Comparison of ENCODE assay signal across 8 cellular contexts in genomic region chr5:132370241-132370820, GRCh38. TPM values are rescaled to one million over a fixed set of nuclear protein-coding genes. Genes with fewer than 3 reads are reported as not detected.
DNase-seq lines count a peak whose midpoint lies in the region; TF ChIP-seq lines count a peak whose summit lies in the region.

No MANE protein-coding gene starts in this region.

- peak overlapping the region in 6 of 8 donors; percentile 53 to 95 (median 78) for H3K27ac Mint-ChIP-seq in CD8-positive, alpha-beta memory T cell

- no peaks in the 10 kb centered on the region for H3K27me3 ChIP-seq in CD8-positive, alpha-beta memory T cell (ENCODE audit: insufficient read depth, low read length, poor library complexity, severe bottlenecking)
- H3K27me3 ChIP-seq in fibroblast of lung (ENCODE audit: control insufficient read depth, insufficient read depth, low read length), result no peaks in the 10 kb centered on the region
- no peaks in the 10 kb centered on the region for H3K27me3 ChIP-seq in osteoblast (ENCODE audit: insufficient read depth, low read length)

- H3K36me3 ChIP-seq in CD8-positive, alpha-beta memory T cell (ENCODE audit: insufficient read depth, low read length), result no peaks in the 10 kb centered on the region
- H3K36me3 ChIP-seq in fibroblast of lung (ENCODE audit: control insufficient read depth, insufficient read depth, low read length) (no peaks in the 10 kb centered on the region), osteoblast (ENCODE audit: insufficient read depth, low read length) (no peaks in the 10 kb centered on the region)

- POLR2A ChIA-PET in CD8-positive, alpha-beta memory T cell (lab: Charles Lee), result interaction anchor here (1.4 to 2.2 kb wide), 3 partner anchors 41 to 126 kb away, joined by 4 to 12 read pairs (median 10); no protein-coding TSS in a partner anchor
- POLR2A ChIA-PET in RWPE1 (lab: Yijun Ruan, JAX; ENCODE audit: low non-redundant PET), result no interaction called here
- POLR2A ChIA-PET in HEK293T (lab: Yijun Ruan, JAX), result interaction anchor here (0.6 to 5.4 kb wide), 9 partner anchors 8 to 126 kb away, joined by 3 to 57 read pairs (median 7); partner anchors contain the start of gene SLC22A4

- H3K79me2 ChIP-seq in fibroblast of lung (ENCODE audit: control insufficient read depth, insufficient read depth, low read length) (no peaks in the 10 kb centered on the region), osteoblast (ENCODE audit: insufficient read depth, low read length) (peaks cover 9% of the 10 kb centered on the region)

- peak overlapping the region; percentile 83 for H2AFZ ChIP-seq in fibroblast of lung (ENCODE audit: low read length)
- peak overlapping the region; percentile 85 for H2AFZ ChIP-seq in osteoblast (ENCODE audit: low read length)

- CTCF ChIA-PET in CD8-positive, alpha-beta memory T cell (lab: Charles Lee), result interaction anchor here (1.1 to 4.6 kb wide), 5 partner anchors 16 to 131 kb away, joined by 3 to 16 read pairs (median 4); partner anchors contain the start of gene IRF1
- CTCF ChIA-PET in RWPE1 (lab: Yijun Ruan, JAX) (interaction anchor here (0.7 to 1.7 kb wide), 3 partner anchors 77 to 305 kb away, joined by 3 to 5 read pairs (median 3); no protein-coding TSS in a partner anchor), HEK293T (lab: Yijun Ruan, JAX) (interaction anchor here (0.6 to 1.7 kb wide), 3 partner anchors 78 to 132 kb away, joined by 3 to 8 read pairs (median 4); no protein-coding TSS in a partner anchor)

- H3K4me3 Mint-ChIP-seq in CD8-positive, alpha-beta memory T cell, result peak overlapping the region; percentile 67 to 92 (median 83)

- H3K4me2 ChIP-seq in fibroblast of lung (ENCODE audit: extremely low read depth, insufficient read depth, low read length) (peak overlapping the region; percentile 76), osteoblast (ENCODE audit: insufficient read depth, low read length) (peak overlapping the region; percentile 83)

- peaks cover 0 to 1% (median 0%) of the 10 kb centered on the region in 3 donors for H3K36me3 Mint-ChIP-seq in CD8-positive, alpha-beta memory T cell

- no peaks in the 10 kb centered on the region for H3K9me3 Mint-ChIP-seq in CD8-positive, alpha-beta memory T cell

- no peaks in the 10 kb centered on the region for H3K9me3 ChIP-seq in CD8-positive, alpha-beta memory T cell (ENCODE audit: low read length)
- no peaks in the 10 kb centered on the region for H3K9me3 ChIP-seq in fibroblast of lung (ENCODE audit: control insufficient read depth, insufficient read depth, low read depth, low read length)
- no peaks in the 10 kb centered on the region for H3K9me3 ChIP-seq in osteoblast (ENCODE audit: low read depth, low read length)

- peak overlapping the region; percentile 74 for H3K9ac ChIP-seq in fibroblast of lung (ENCODE audit: insufficient read depth, low read length)

- H4K20me1 ChIP-seq in fibroblast of lung (ENCODE audit: control insufficient read depth, extremely low read depth, insufficient read depth, low read length) (no peaks in the 10 kb centered on the region), osteoblast (ENCODE audit: insufficient read depth, low read length) (no peaks in the 10 kb centered on the region)

- DNase-seq in CD8-positive, alpha-beta memory T cell, result no peak
- no peak for DNase-seq in RWPE1 (ENCODE audit: low spot score)
- DNase-seq in fibroblast of lung (ENCODE audit: low read depth in 2 of 2), result no peak
- peak; percentile 67 for DNase-seq in osteoblast (ENCODE audit: insufficient read length, low spot score, missing footprints)
- DNase-seq in NCI-H2227 (lab: John Stamatoyannopoulos, UW; ENCODE audit: unreplicated experiment), result no peak
- no peak for DNase-seq in HEK293T (ENCODE audit: extremely low spot score)
- DNase-seq in T1000 (lab: John Stamatoyannopoulos, UW), result no peak
- no peak for DNase-seq in cortex of kidney (lab: John Stamatoyannopoulos, UW)

- H3K27me3 Mint-ChIP-seq in CD8-positive, alpha-beta memory T cell, result no peaks in the 10 kb centered on the region

- H3K4me3 ChIP-seq in CD8-positive, alpha-beta memory T cell (ENCODE audit: low read length), result peak overlapping the region; percentile 74
- H3K4me3 ChIP-seq in fibroblast of lung (replicated peaks in 1 of 4; ENCODE audit: control extremely low read depth in 1 of 4, insufficient read depth in 1 of 4, low read depth in 3 of 4, low read length in 4 of 4), result peak overlapping the region; percentile 52 to 70 (median 63)
- H3K4me3 ChIP-seq in osteoblast (ENCODE audit: insufficient read depth, low read length), result peak overlapping the region; percentile 85

- TF ChIP-seq CTCF in RWPE1 (conservative IDR thresholded peaks at IDR 0.05; ENCODE audit: low read depth) (no peak), fibroblast of lung (conservative IDR thresholded peaks at IDR 0.05 in 1 of 2, IDR thresholded peaks at IDR 0.05 in 1 of 2; ENCODE audit: low read depth in 1 of 2, low read length in 2 of 2) (no peak), osteoblast (IDR thresholded peaks at IDR 0.05; ENCODE audit: extremely low read depth, low read depth, low read length) (no peak)

- peak overlapping the region; percentile 69 for H3K27ac ChIP-seq in CD8-positive, alpha-beta memory T cell (ENCODE audit: low read depth, low read length)
- peak overlapping the region; percentile 80 for H3K27ac ChIP-seq in RWPE1
- H3K27ac ChIP-seq in fibroblast of lung (ENCODE audit: insufficient read depth, low read length), result no peak overlapping the region
- H3K27ac ChIP-seq in osteoblast (ENCODE audit: low read depth, low read length), result no peak overlapping the region

- peaks cover 17 to 30% (median 29%) of the 10 kb centered on the region in 3 donors for H3K4me1 Mint-ChIP-seq in CD8-positive, alpha-beta memory T cell

- H3K4me1 ChIP-seq in CD8-positive, alpha-beta memory T cell (ENCODE audit: insufficient read depth, low read length), result peaks cover 27% of the 10 kb centered on the region
- H3K4me1 ChIP-seq in fibroblast of lung (ENCODE audit: control insufficient read depth, extremely low read depth, insufficient read depth, low read length) (no peaks in the 10 kb centered on the region), osteoblast (ENCODE audit: insufficient read depth, low read length) (peaks cover 10% of the 10 kb centered on the region)

TF ChIP-seq in HEK293T, 16 proteins besides CTCF, POLR2A, EP300 and RAD21:
- TF ChIP-seq NFRKB (IDR thresholded peaks at IDR 0.05) (no peak), FOXA1 (IDR thresholded peaks at IDR 0.05) (no peak), SUZ12 (IDR thresholded peaks at IDR 0.05) (no peak), BHLHE40 (IDR thresholded peaks at IDR 0.05; ENCODE audit: borderline replicate concordance) (no peak), ARNT (IDR thresholded peaks at IDR 0.05) (no peak), TARDBP (IDR thresholded peaks at IDR 0.05) (no peak), SP1 (IDR thresholded peaks at IDR 0.05) (no peak), CTBP1 (IDR thresholded peaks at IDR 0.05; ENCODE audit: borderline replicate concordance) (no peak), L3MBTL2 (conservative IDR thresholded peaks at IDR 0.05) (no peak)

RNA-seq across cellular contexts. Expression of gene SLC22A5, which starts 0.8 kb away (rescaled TPM):
- total RNA-seq in CD8-positive, alpha-beta memory T cell, result 1 to 10 TPM; 5.2 to 5.9 TPM
- 2.5 TPM for polyA plus RNA-seq in CD8-positive, alpha-beta memory T cell
- total RNA-seq in fibroblast of lung, result 7.7 and 8.8 TPM in 2 replicates
- 3.4 and 8.2 TPM in 2 replicates for polyA plus RNA-seq in fibroblast of lung
- polyA plus RNA-seq in fibroblast of lung (2012), result 2.1 and 3.3 TPM in 2 replicates
- polyA minus RNA-seq in fibroblast of lung (ENCODE audit: low replicate concordance), result 35.8 and 42.9 TPM in 2 replicates
- 3.8 and 5.4 TPM in 2 replicates for total RNA-seq in osteoblast

Comparison
In these comparisons a context has a peak if more than half of its experiments do, and no peak if none do; other contexts are left out.
1. H3K27ac ChIP-seq: peak in CD8-positive, alpha-beta memory T cell (single experiment) and RWPE1 (single experiment); none in fibroblast of lung (single experiment) and osteoblast (single experiment).
2. Peak in every context shown above with its lines, with median percentiles within 50 percentile points of each other: H3K4me3 ChIP-seq.